ENCODE assay signal across 12 cellular contexts in genomic region chr2:38098351-38099095, GRCh38. TPM values are rescaled to one million over a fixed set of nuclear protein-coding genes. Genes with fewer than 3 reads are reported as not detected.
A peak's percentile ranks its signal among the peaks of the same experiment; 100 is the strongest.
DNase-seq lines count a peak whose midpoint lies in the region; ATAC-seq and TF ChIP-seq lines count a peak whose summit lies in the region.
"Had no signal": no experiment of that assay in that cellular context is flagged by ENCODE, and none has a peak within 500 bp of the region (broad histone marks: within the 10 kb centered on the region; RNA-seq: fewer than 3 reads in every experiment).

No MANE protein-coding gene starts in this region.

- peaks cover 3% of the 10 kb centered on the region for H3K9me3 Mint-ChIP-seq in endothelial cell (ENCODE audit: unreplicated experiment)

- intact Hi-C loops in Right ventricle myocardium inferior (cut with DNase I): no loop called here
- intact Hi-C loops in cardiac septum (cut with DNase I): loop anchor here (5.0 kb wide), 1 partner anchor 89 kb away; no protein-coding TSS in a partner anchor
- intact Hi-C loops in upper lobe of right lung (cut with DNase I): no loop called here

- no peaks in the 10 kb centered on the region for H3K36me3 Mint-ChIP-seq in endothelial cell (ENCODE audit: low read depth, unreplicated experiment)
- H3K36me3 Mint-ChIP-seq: activated CD4-positive, alpha-beta memory T cell treated with anti-CD3 and anti-CD28 coated beads for 36 hours had no signal

- peak overlapping the region; percentile 26 for H3K4me3 Mint-ChIP-seq in endothelial cell (ENCODE audit: unreplicated experiment)
- H3K4me3 Mint-ChIP-seq: activated CD4-positive, alpha-beta memory T cell treated with anti-CD3 and anti-CD28 coated beads for 36 hours had no signal

- H3K27ac ChIP-seq in muscle layer of duodenum (ENCODE audit: low read length) (peak overlapping the region; percentile 67), upper lobe of right lung (peak overlapping the region; percentile 70)

- ATAC-seq in Right ventricle myocardium inferior (peak; percentile 30), upper lobe of right lung (peak; percentile 48), HG02938 (IDR thresholded peaks at IDR 0.05; ENCODE audit: unreplicated experiment) (no peak), HG02623 (IDR thresholded peaks at IDR 0.05; ENCODE audit: unreplicated experiment) (no peak), HG03520 (IDR thresholded peaks at IDR 0.05; ENCODE audit: unreplicated experiment) (no peak)
- ATAC-seq: HCT116; naive thymus-derived CD4-positive, alpha-beta T cell had no signal

- H3K36me3 ChIP-seq in muscle layer of duodenum (ENCODE audit: control insufficient read depth in 1 of 2, insufficient read depth in 2 of 2, low read length in 2 of 2): peaks cover 0 to 4% of the 10 kb centered on the region in 2 donors
- no peaks in the 10 kb centered on the region for H3K36me3 ChIP-seq in upper lobe of right lung

- no peak overlapping the region for H3K27ac Mint-ChIP-seq in endothelial cell (ENCODE audit: unreplicated experiment)
- H3K27ac Mint-ChIP-seq: activated CD4-positive, alpha-beta memory T cell treated with anti-CD3 and anti-CD28 coated beads for 36 hours; naive thymus-derived CD4-positive, alpha-beta T cell had no signal

- H3K9me3 ChIP-seq in muscle layer of duodenum (ENCODE audit: control insufficient read depth in 1 of 2, low read length in 2 of 2) (no peaks in the 10 kb centered on the region), upper lobe of right lung (no peaks in the 10 kb centered on the region)

- DNase-seq in Right ventricle myocardium inferior (ENCODE audit: missing footprints) (no peak), cardiac septum (ENCODE audit: low spot score) (no peak), endothelial cell (ENCODE audit: low spot score) (no peak), upper lobe of right lung (no peak)
- DNase-seq: activated CD4-positive, alpha-beta memory T cell treated with anti-CD3 and anti-CD28 coated beads for 36 hours; KBM-7; naive thymus-derived CD4-positive, alpha-beta T cell had no signal

- peak overlapping the region; percentile 7 to 45 for H3K4me3 ChIP-seq in muscle layer of duodenum (ENCODE audit: low read depth in 1 of 2, low read length in 2 of 2)
- peak overlapping the region; percentile 37 for H3K4me3 ChIP-seq in upper lobe of right lung

- no peaks in the 10 kb centered on the region for H3K27me3 Mint-ChIP-seq in endothelial cell (ENCODE audit: unreplicated experiment)

- H3K4me1 ChIP-seq in muscle layer of duodenum (ENCODE audit: control insufficient read depth in 1 of 2, insufficient read depth in 2 of 2, low read length in 2 of 2) (peaks cover 16 to 18% of the 10 kb centered on the region in 2 donors), upper lobe of right lung (peaks cover 44% of the 10 kb centered on the region)

- TF ChIP-seq CTCF in endothelial cell (IDR thresholded peaks at IDR 0.05; ENCODE audit: unreplicated experiment): no peak
- TF ChIP-seq CTCF in upper lobe of right lung (IDR thresholded peaks at IDR 0.05): no peak

- no peaks in the 10 kb centered on the region for H3K27me3 ChIP-seq in muscle layer of duodenum (ENCODE audit: low read depth, low read length)
- H3K27me3 ChIP-seq in upper lobe of right lung: no peaks in the 10 kb centered on the region

- H3K4me1 Mint-ChIP-seq in endothelial cell (ENCODE audit: unreplicated experiment): peaks cover 35% of the 10 kb centered on the region

RNA-seq across cellular contexts. Expression of gene CYP1B1, which starts 22.6 kb away (rescaled TPM):
- total RNA-seq in Right ventricle myocardium inferior: 19.6 TPM
- 92.7 TPM for total RNA-seq in cardiac septum
- 1.2 TPM for total RNA-seq in endothelial cell (ENCODE audit: unreplicated experiment)
- 69.4 TPM for total RNA-seq in upper lobe of right lung

Comparison
In these comparisons a context has a peak if more than half of its experiments do, and no peak if none do; other contexts are left out.
1. ATAC-seq: peak in Right ventricle myocardium inferior (single experiment) and upper lobe of right lung (single experiment); none in HG02938 (single experiment), HG02623 (single experiment) and HG03520 (single experiment).